8 cellular contexts compared by ENCODE assay signal in genomic region chr1:44811714-44812151, GRCh38. TPM values are rescaled to one million over a fixed set of nuclear protein-coding genes. Genes with fewer than 3 reads are reported as not detected.
A peak's percentile ranks its signal among the peaks of the same experiment; 100 is the strongest.
DNase-seq lines count a peak whose midpoint lies in the region; ATAC-seq and TF ChIP-seq lines count a peak whose summit lies in the region.
"Had no signal": no experiment of that assay in that cellular context is flagged by ENCODE, and none has a peak within 500 bp of the region (broad histone marks: within the 10 kb centered on the region; RNA-seq: fewer than 3 reads in every experiment).

No MANE protein-coding gene starts in this region.

- no TSS peak for BruUV-seq in HCT116 (replicated peaks; lab: Mats Ljungman, UMichigan)

- POLR2A ChIA-PET in HCT116 (lab: Charles Lee): interaction anchor here (1.0 to 8.0 kb wide), 3 partner anchors 8 to 18 kb away, joined by 3 to 200 read pairs (median 14); partner anchors contain the start of gene PLK3

- no peaks in the 10 kb centered on the region for H3K9me3 Mint-ChIP-seq in activated naive CD4-positive, alpha-beta T cell treated with anti-CD3 and anti-CD28 coated beads, Interleukin-2, amount 50 U/mL, for 72 hours

- H3K4me3 ChIP-seq in HCT116 (replicated peaks in 1 of 2; ENCODE audit: low read depth in 1 of 2, low read length in 2 of 2): no peak overlapping the region
- no peak overlapping the region for H3K4me3 ChIP-seq in right cardiac atrium (ENCODE audit: low read length)
- H3K4me3 ChIP-seq in stomach: no peak overlapping the region

- H3K9me2 ChIP-seq in HCT116 (ENCODE audit: insufficient read depth): no peaks in the 10 kb centered on the region

- H4K20me1 ChIP-seq in HCT116 (ENCODE audit: insufficient read depth): no peaks in the 10 kb centered on the region

- intact Hi-C loops in HCT116 (cut with micrococcal nuclease): no loop called here
- intact Hi-C loops in right cardiac atrium (cut with DNase I): no loop called here
- intact Hi-C loops in stomach (cut with DNase I; ENCODE audit: low total_unique reads): no loop called here

- H3K36me3 ChIP-seq in HCT116 (ENCODE audit: control insufficient read depth in 1 of 2, insufficient read depth in 2 of 2, low read length in 2 of 2) (peaks cover 0 to under 1% of the 10 kb centered on the region in 2 experiments; a peak in 1 of 4 replicates), stomach (peaks cover 0 to under 1% (median 0%) of the 10 kb centered on the region in 4 donors)

- H2AFZ ChIP-seq in HCT116 (ENCODE audit: low read depth, low read length, poor library complexity, severe bottlenecking): no peak overlapping the region

- H3K27ac ChIP-seq in HCT116 (ENCODE audit: low read depth, low read length): peak overlapping the region; percentile 14; the same call in 1 of the 2 replicates
- H3K27ac ChIP-seq in right cardiac atrium (ENCODE audit: low read length): no peak overlapping the region
- peak overlapping the region in 3 of 5 donors; percentile 93 to 99 (median 97) for H3K27ac ChIP-seq in stomach

- H3K4me1 ChIP-seq in HCT116 (ENCODE audit: control insufficient read depth in 1 of 2, insufficient read depth in 2 of 2, low read length in 2 of 2): peaks cover 49 to 62% of the 10 kb centered on the region in 2 experiments
- H3K4me1 ChIP-seq in right cardiac atrium (ENCODE audit: control insufficient read depth, insufficient read depth, low read length): peaks cover 33% of the 10 kb centered on the region
- peaks cover 55 to 83% (median 70%) of the 10 kb centered on the region in 4 donors for H3K4me1 ChIP-seq in stomach

- peak overlapping the region; percentile 4; the same call in 1 of the 2 replicates for H3K9ac ChIP-seq in HCT116 (ENCODE audit: low read length)

- H3K27me3 ChIP-seq in HCT116 (ENCODE audit: insufficient read depth, low read length) (no peaks in the 10 kb centered on the region), right cardiac atrium (ENCODE audit: control insufficient read depth, insufficient read depth) (no peaks in the 10 kb centered on the region), stomach (no peaks in the 10 kb centered on the region)

- TF ChIP-seq EP300 in stomach (IDR thresholded peaks at IDR 0.05): no peak

- peak overlapping the region; percentile 95 to 97 for H3K27ac Mint-ChIP-seq in activated naive CD4-positive, alpha-beta T cell treated with anti-CD3 and anti-CD28 coated beads, Interleukin-2, amount 50 U/mL, for 72 hours

- CTCF ChIA-PET in HCT116 (lab: Charles Lee): interaction anchor here (2.9 kb wide), 1 partner anchor 12 kb away, joined by 8 read pairs; the partner anchor contains the start of gene PLK3

- RAD21 ChIA-PET in HCT116 (lab: Charles Lee; ENCODE audit: low non-redundant PET in 1 of 2, low total read pairs in 2 of 2, uncharacterized antibody in 2 of 2, unreplicated experiment in 2 of 2): no interaction called here

- no peak for TF ChIP-seq CTCF in HCT116 (IDR thresholded peaks at IDR 0.05 in 2 of 3, conservative IDR thresholded peaks at IDR 0.05 in 1 of 3; ENCODE audit: borderline replicate concordance in 1 of 3, insufficient read depth in 1 of 3, low read depth in 2 of 3, low read length in 2 of 3)
- no peak for TF ChIP-seq CTCF in stomach (IDR thresholded peaks at IDR 0.05)

- TF ChIP-seq RAD21 in HCT116 (IDR thresholded peaks at IDR 0.05; ENCODE audit: low read depth): no peak

- ATAC-seq in HCT116 (no peak), right cardiac atrium (no peak)
- no peak for ATAC-seq in activated naive CD4-positive, alpha-beta T cell treated with anti-CD3 and anti-CD28 coated beads, Interleukin-2, amount 50 U/mL, for 72 hours

- no peaks in the 10 kb centered on the region for H3K79me2 ChIP-seq in HCT116 (ENCODE audit: insufficient read depth, low read length)

- in situ Hi-C loops in G401 (cut with HindIII; ENCODE audit: low sequenced_read_pairs): no loop called here

- H3K9me3 ChIP-seq in HCT116 (ENCODE audit: control insufficient read depth in 1 of 2, insufficient read depth in 1 of 2, low read depth in 1 of 2, low read length in 2 of 2) (no peaks in the 10 kb centered on the region), right cardiac atrium (ENCODE audit: control insufficient read depth, low read length) (no peaks in the 10 kb centered on the region), stomach (no peaks in the 10 kb centered on the region)

- peak overlapping the region; percentile 68; the same call in 1 of the 2 replicates for H3K4me2 ChIP-seq in HCT116 (ENCODE audit: low read length)

- DNase-seq in HCT116 (ENCODE audit: low read depth, low spot score) (no peak), right cardiac atrium (peak in 2 of 3 donors; percentile 24 to 51), stomach (no peak), DMS114 treated with DMSO at 0.1 percent for 48 hours (lab: John Stamatoyannopoulos, UW; ENCODE audit: unreplicated experiment) (no peak), G401 (ENCODE audit: low spot score) (no peak), NCI-H1694 (lab: John Stamatoyannopoulos, UW) (no peak)
- DNase-seq in activated naive CD4-positive, alpha-beta T cell treated with anti-CD3 and anti-CD28 coated beads, Interleukin-2, amount 50 U/mL, for 72 hours (ENCODE audit: low spot score in 2 of 2): no peak
- DNase-seq: SW 1271 had no signal

- 64% methylated on average over 3 of the region's 3 CpGs for WGBS in right cardiac atrium
- 75 to 94% (median 82%) methylated on average over 2 to 3 of the region's 3 CpGs for WGBS in stomach, 5 donors

- H3K36me3 Mint-ChIP-seq in activated naive CD4-positive, alpha-beta T cell treated with anti-CD3 and anti-CD28 coated beads, Interleukin-2, amount 50 U/mL, for 72 hours: peaks cover 19 to 20% of the 10 kb centered on the region in 2 donors

- TF ChIP-seq POLR2A in HCT116 (IDR thresholded peaks at IDR 0.05; ENCODE audit: borderline replicate concordance, extremely low read depth, insufficient read depth, insufficient read length): no peak
- TF ChIP-seq POLR2A in stomach (IDR thresholded peaks at IDR 0.05): no peak

TF ChIP-seq in HCT116, 20 proteins besides CTCF, POLR2A, EP300 and RAD21 (continues in another document):
- TF ChIP-seq POLR2AphosphoS5 (IDR thresholded peaks at IDR 0.05; ENCODE audit: low read depth, low read length) (no peak), SRF (IDR thresholded peaks at IDR 0.05; ENCODE audit: low read depth) (no peak)

RNA-seq across cellular contexts. Expression of gene BTBD19, which starts 3.4 kb away (rescaled TPM):
- 11.6 TPM for total RNA-seq in HCT116 (2021; ENCODE audit: unreplicated experiment)
- 5.2 and 6.1 TPM in 2 replicates for polyA plus RNA-seq in HCT116 (2012)
- total RNA-seq in activated naive CD4-positive, alpha-beta T cell treated with anti-CD3 and anti-CD28 coated beads, Interleukin-2, amount 50 U/mL, for 72 hours: 10 to 100 TPM in 1 of 2 donors, 1 to 10 TPM in 1; 9.7 to 16.7 TPM
- total RNA-seq in right cardiac atrium: 1 to 10 TPM; 5.1 to 8.8 (median 5.7) TPM
- polyA plus RNA-seq in right cardiac atrium: 6.4 TPM
- total RNA-seq in stomach: 1 to 10 TPM in 2 of 5 donors, under 1 TPM in 1, not detected in 2; 0.89 to 4.1 (median 2.9) TPM
- 1 to 10 TPM; 1.4 to 2.9 (median 2.8) TPM for polyA plus RNA-seq in stomach
- total RNA-seq in G401 (2014; rRNA removed; shearing (Covaris generic)): 1.1 and 1.3 TPM in 2 replicates

RNA-seq across cellular contexts. Expression of gene DYNLT4, which starts 4.6 kb away (rescaled TPM):
- total RNA-seq in HCT116 (2021; ENCODE audit: unreplicated experiment): 0.96 TPM
- 2.4 and 3.1 TPM in 2 replicates for polyA plus RNA-seq in HCT116 (2012)
- total RNA-seq in activated naive CD4-positive, alpha-beta T cell treated with anti-CD3 and anti-CD28 coated beads, Interleukin-2, amount 50 U/mL, for 72 hours: under 1 TPM; 0.32 to 0.80 TPM
- total RNA-seq in right cardiac atrium: under 1 TPM in 3 of 4 donors, not detected in 1; 0.44 to 0.74 (median 0.47) TPM
- 1.1 TPM for polyA plus RNA-seq in right cardiac atrium
- total RNA-seq in stomach: 10 to 100 TPM in 1 of 5 donors, not detected in 4; 25.5 TPM
- polyA plus RNA-seq in stomach: 1 to 10 TPM in 1 of 3 donors, under 1 TPM in 2; 0.38 to 4.4 (median 0.50) TPM
- 2.9 and 14.6 TPM in 2 replicates for total RNA-seq in G401 (2014; rRNA removed; shearing (Covaris generic))

RNA-seq across cellular contexts. Expression of gene PLK3, which starts 11.6 kb away (rescaled TPM):
- total RNA-seq in HCT116 (2021; ENCODE audit: unreplicated experiment): 56.1 TPM
- polyA plus RNA-seq in HCT116 (2012): 67.3 and 78.0 TPM in 2 replicates
- total RNA-seq in activated naive CD4-positive, alpha-beta T cell treated with anti-CD3 and anti-CD28 coated beads, Interleukin-2, amount 50 U/mL, for 72 hours: 10 to 100 TPM; 39.6 to 80.8 TPM
- 10 to 100 TPM in 1 of 4 donors, 1 to 10 TPM in 3; 6.0 to 11.4 (median 8.2) TPM for total RNA-seq in right cardiac atrium
- 11.0 TPM for polyA plus RNA-seq in right cardiac atrium
- 10 to 100 TPM in 4 of 5 donors, under 1 TPM in 1; 0.58 to 30.4 (median 24.3) TPM for total RNA-seq in stomach
- polyA plus RNA-seq in stomach: 10 to 100 TPM in 2 of 3 donors, 1 to 10 TPM in 1; 9.5 to 21.2 (median 13.5) TPM
- total RNA-seq in G401 (2014; rRNA removed; shearing (Covaris generic)): 8.0 and 8.5 TPM in 2 replicates

RNA-seq across cellular contexts. Expression of gene BEST4, which starts 23.8 kb away (rescaled TPM):
- total RNA-seq in HCT116 (2021; ENCODE audit: unreplicated experiment): 0.52 TPM
- 0.26 and 0.35 TPM in 2 replicates for polyA plus RNA-seq in HCT116 (2012)
- 1 to 10 TPM in 1 of 2 donors, under 1 TPM in 1; 0.80 to 1.8 TPM for total RNA-seq in activated naive CD4-positive, alpha-beta T cell treated with anti-CD3 and anti-CD28 coated beads, Interleukin-2, amount 50 U/mL, for 72 hours
- under 1 TPM; 0.14 to 0.28 (median 0.22) TPM for total RNA-seq in right cardiac atrium
- 0.18 TPM for polyA plus RNA-seq in right cardiac atrium
- total RNA-seq in stomach: 10 to 100 TPM in 1 of 5 donors, under 1 TPM in 1, not detected in 3; 0.87 to 60.0 TPM
- under 1 TPM in 1 of 3 donors, not detected in 2; 0.35 TPM for polyA plus RNA-seq in stomach
- 2.2 and 2.3 TPM in 2 replicates for total RNA-seq in G401 (2014; rRNA removed; shearing (Covaris generic))

RNA-seq across cellular contexts. Expression of gene PTCH2, which starts 31.3 kb away (rescaled TPM):
- total RNA-seq in HCT116 (2021; ENCODE audit: unreplicated experiment): 1.3 TPM
- 0.69 and 0.80 TPM in 2 replicates for polyA plus RNA-seq in HCT116 (2012)
- 1 to 10 TPM in 1 of 2 donors, under 1 TPM in 1; 0.99 to 1.5 TPM for total RNA-seq in activated naive CD4-positive, alpha-beta T cell treated with anti-CD3 and anti-CD28 coated beads, Interleukin-2, amount 50 U/mL, for 72 hours
- under 1 TPM; 0.28 to 0.79 (median 0.54) TPM for total RNA-seq in right cardiac atrium
- polyA plus RNA-seq in right cardiac atrium: 0.34 TPM
- 1 to 10 TPM in 2 of 5 donors, under 1 TPM in 1, not detected in 2; under 0.01 to 2.3 (median 1.8) TPM for total RNA-seq in stomach
- polyA plus RNA-seq in stomach: under 1 TPM; 0.19 to 0.50 (median 0.31) TPM
- 0.18 and 0.27 TPM in 2 replicates for total RNA-seq in G401 (2014; rRNA removed; shearing (Covaris generic))

Comparison
In these comparisons a context has a peak if more than half of its experiments do, and no peak if none do; other contexts are left out.
1. DNase-seq: peak in right cardiac atrium (2 of 3); none in HCT116 (single experiment), activated naive CD4-positive, alpha-beta T cell treated with anti-CD3 and anti-CD28 coated beads, Interleukin-2, amount 50 U/mL, for 72 hours (0 of 2), stomach (single experiment), DMS114 treated with DMSO at 0.1 percent for 48 hours (single experiment), G401 (single experiment) and NCI-H1694 (single experiment).